17 cellular contexts compared by ENCODE assay signal in the genomic region with DNA sequence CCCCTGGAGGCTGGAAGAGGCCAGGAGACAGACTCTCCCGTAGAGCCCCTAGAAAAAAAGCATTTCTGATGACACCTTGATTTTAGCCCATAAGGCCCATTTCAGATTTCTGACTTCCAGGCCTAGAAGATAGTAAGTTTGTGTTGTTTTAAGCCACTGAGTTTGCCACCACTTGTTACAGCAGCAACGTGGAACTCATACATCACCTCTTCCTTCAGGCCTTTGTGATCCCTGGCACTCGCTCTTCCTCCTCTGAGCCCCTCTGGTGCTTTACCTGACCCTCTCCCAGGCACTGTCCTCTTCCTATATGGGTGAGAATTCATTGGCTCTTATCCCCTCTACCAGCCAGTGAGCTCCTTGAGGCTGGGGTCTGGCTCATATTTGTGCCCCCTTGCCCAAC. TPM values are rescaled to one million over a fixed set of nuclear protein-coding genes. Genes with fewer than 3 reads are reported as not detected.
A peak's percentile ranks its signal among the peaks of the same experiment; 100 is the strongest.
DNase-seq lines count a peak whose midpoint lies in the region; ATAC-seq and TF ChIP-seq lines count a peak whose summit lies in the region.
"Had no signal": no experiment of that assay in that cellular context is flagged by ENCODE, and none has a peak within 500 bp of the region (broad histone marks: within the 10 kb centered on the region; RNA-seq: fewer than 3 reads in every experiment).

No MANE protein-coding gene starts in this region.

- 93% methylated on average over 3 of the region's 3 CpGs for WGBS in SK-N-SH (ENCODE audit: low lambda C conversion rate)

- H3K27ac ChIP-seq in SK-N-SH (ENCODE audit: low read depth in 2 of 2, low read length in 1 of 2), result peak overlapping the region; percentile 85 to 86
- H3K27ac ChIP-seq: 22Rv1, BLaER1, SK-N-MC had no signal

- H3K9ac ChIP-seq in SK-N-SH, result no peak overlapping the region

- POLR2A ChIA-PET in SK-N-SH (lab: Yijun Ruan, JAX), result interaction anchor here (0.9 kb wide), 1 partner anchor 17 kb away, joined by 4 read pairs; no protein-coding TSS in a partner anchor

- no peaks in the 10 kb centered on the region for H3K27me3 ChIP-seq in SK-N-SH (ENCODE audit: insufficient read depth)
- H3K27me3 ChIP-seq: BLaER1 had no signal

- no peaks in the 10 kb centered on the region for H4K20me1 ChIP-seq in SK-N-SH (ENCODE audit: insufficient read depth)
- H4K20me1 ChIP-seq: BLaER1 had no signal

- no peaks in the 10 kb centered on the region for H3K79me2 ChIP-seq in SK-N-SH (ENCODE audit: insufficient read depth)

- no peak for TF ChIP-seq EP300 in SK-N-SH (IDR thresholded peaks at IDR 0.05; ENCODE audit: borderline replicate concordance in 1 of 2, low read depth in 1 of 2, low read length in 1 of 2)

- H2AFZ ChIP-seq in SK-N-SH (ENCODE audit: low read depth), result no peak overlapping the region

- ATAC-seq in SK-N-SH treated with all-trans-retinoic acid at 6 μM for 48 hours (no peak), GM21528 (IDR thresholded peaks at IDR 0.05; ENCODE audit: low FRiP score, unreplicated experiment) (no peak)

- peak overlapping the region in 4 of 5 experiments; percentile 30 to 91 (median 60) for H3K27ac Mint-ChIP-seq in brain
- H3K27ac Mint-ChIP-seq in nephron progenitor cell, result peak overlapping the region; percentile 64
- H3K27ac Mint-ChIP-seq in progenitor cell of endocrine pancreas, result no peak overlapping the region

- peaks cover 17 to 30% of the 10 kb centered on the region in 2 experiments; a peak in 3 of 4 replicates for H3K4me1 ChIP-seq in SK-N-SH (ENCODE audit: control insufficient read depth in 1 of 2, insufficient read depth in 2 of 2, low read depth in 1 of 2, low read length in 1 of 2)

- CTCF ChIA-PET in SK-N-SH (lab: Yijun Ruan, JAX), result interaction anchor here (3.6 to 25.5 kb wide), 6 partner anchors 18 to 225 kb away, joined by 48 to 646 read pairs (median 134); partner anchors contain the start of genes KRT13, KRT15 and KRT19

- H3K36me3 Mint-ChIP-seq in brain (no peaks in the 10 kb centered on the region), nephron progenitor cell (ENCODE audit: low read depth) (peaks cover 3% of the 10 kb centered on the region), progenitor cell of endocrine pancreas (ENCODE audit: insufficient read depth) (no peaks in the 10 kb centered on the region)

- peaks cover 40% of the 10 kb centered on the region for H3K4me1 Mint-ChIP-seq in brain
- peaks cover 78% of the 10 kb centered on the region for H3K4me1 Mint-ChIP-seq in nephron progenitor cell
- peaks cover 35% of the 10 kb centered on the region for H3K4me1 Mint-ChIP-seq in progenitor cell of endocrine pancreas (ENCODE audit: low read depth)

- H3K36me3 ChIP-seq in SK-N-SH (replicated peaks in 1 of 2; ENCODE audit: control insufficient read depth in 1 of 2, insufficient read depth in 2 of 2, low read length in 1 of 2), result no peaks in the 10 kb centered on the region
- H3K36me3 ChIP-seq: BLaER1, HAP-1 had no signal

- no peak overlapping the region for H3K4me2 ChIP-seq in SK-N-SH

- H3K9me3 Mint-ChIP-seq in brain (peaks cover 5 to 14% (median 10%) of the 10 kb centered on the region in 5 experiments), nephron progenitor cell (peaks cover 7% of the 10 kb centered on the region), progenitor cell of endocrine pancreas (ENCODE audit: low read depth) (no peaks in the 10 kb centered on the region)

- H3K27me3 Mint-ChIP-seq in brain (peaks cover 9% of the 10 kb centered on the region), nephron progenitor cell (ENCODE audit: low read depth, poor library complexity) (no peaks in the 10 kb centered on the region), progenitor cell of endocrine pancreas (no peaks in the 10 kb centered on the region)

- TF ChIP-seq CTCF in SK-N-SH (IDR thresholded peaks at IDR 0.05) (no peak), brain (conservative IDR thresholded peaks at IDR 0.05) (no peak), nephron progenitor cell (IDR thresholded peaks at IDR 0.05) (no peak), progenitor cell of endocrine pancreas (IDR thresholded peaks at IDR 0.05; ENCODE audit: unreplicated experiment) (no peak), GM13976 (IDR thresholded peaks at IDR 0.05; ENCODE audit: borderline replicate concordance, control extremely low read depth, extremely low read depth, insufficient read depth, missing control alignments) (no peak)

- H3K9me2 ChIP-seq in SK-N-SH, result no peaks in the 10 kb centered on the region

- DNase-seq in SK-N-SH (no peak), nephron progenitor cell (no peak), progenitor cell of endocrine pancreas (ENCODE audit: low spot score, unreplicated experiment) (no peak), NCI-H524 treated with DMSO at 0.1 percent for 48 hours (lab: John Stamatoyannopoulos, UW) (no peak), GM13976 (ENCODE audit: low spot score) (no peak)
- DNase-seq: DMS 273 treated with DMSO at 0.1 percent for 48 hours, NCI-H2107, NCI-H82 had no signal

- in situ Hi-C loops in GM13976 (cut with MboI; ENCODE audit: low sequenced_read_pairs, unreplicated experiment), result loop anchor here (10.0 kb wide), 2 partner anchors 118 to 642 kb away; no protein-coding TSS in a partner anchor

- TF ChIP-seq RAD21 in SK-N-SH (IDR thresholded peaks at IDR 0.05; ENCODE audit: low read length), result no peak

- H3K9me3 ChIP-seq in SK-N-SH, result no peaks in the 10 kb centered on the region
- H3K9me3 ChIP-seq: BLaER1, HAP-1 had no signal

- H3K4me3 ChIP-seq in SK-N-SH (ENCODE audit: low read depth in 2 of 2, low read length in 1 of 2), result no peak overlapping the region
- H3K4me3 ChIP-seq: BLaER1, HAP-1, SK-N-MC had no signal

- H3K4me3 Mint-ChIP-seq in brain (no peak overlapping the region), nephron progenitor cell (no peak overlapping the region), progenitor cell of endocrine pancreas (ENCODE audit: low read depth) (no peak overlapping the region)

- peaks cover 28% of the 10 kb centered on the region for H3F3A ChIP-seq in SK-N-SH (replicated peaks; ENCODE audit: insufficient read depth)

TF ChIP-seq in SK-N-SH, 30 proteins besides CTCF, POLR2A, EP300 and RAD21 (continues in another document):
- TF ChIP-seq TEAD4 (IDR thresholded peaks at IDR 0.05; ENCODE audit: borderline replicate concordance, insufficient read depth), result no peak
- TF ChIP-seq NRF1 (IDR thresholded peaks at IDR 0.05; ENCODE audit: low read depth, low read length), result no peak
- no peak for TF ChIP-seq MAX (IDR thresholded peaks at IDR 0.05; ENCODE audit: low read depth)
- no peak for TF ChIP-seq FOXJ3 (CRISPR knock-in tag; IDR thresholded peaks at IDR 0.05)

TF ChIP-seq in SK-N-SH treated with all-trans-retinoic acid at 6 μM for 48 hours, 23 proteins besides CTCF, POLR2A, EP300 and RAD21:
- TF ChIP-seq CSDC2 (CRISPR knock-in tag; IDR thresholded peaks at IDR 0.05), result no peak

RNA-seq across cellular contexts. Expression of gene KRT19, which starts 18.7 kb away (rescaled TPM):
- polyA plus RNA-seq in SK-N-SH (2012; rRNA removed), result 1.8 and 2.5 TPM in 2 replicates
- 1.7 and 2.3 TPM in 2 replicates for polyA plus RNA-seq in SK-N-SH (2012; cell fraction: cytosol; rRNA removed)
- 0.88 and 1.5 TPM in 2 replicates for polyA plus RNA-seq in SK-N-SH (2012; cell fraction: nucleus; rRNA removed)
- 42.9 TPM for polyA plus RNA-seq in brain (ENCODE audit: insufficient read depth, low read depth, low replicate concordance)
- total RNA-seq in progenitor cell of endocrine pancreas, result 398 and 429 TPM in 2 replicates
- total RNA-seq: T-helper 1 cell treated with Interleukin-12 subunit alpha and Interleukin-12 subunit beta and Interleukin-4 antibody, amounts not matched to agents 30 ng/mL and 1 ng/mL, for 36 hours had no signal

RNA-seq across cellular contexts. Expression of gene KRT9, which starts 25.0 kb away (rescaled TPM):
- polyA plus RNA-seq in SK-N-SH (2012; rRNA removed), result not detected in 2 replicates
- polyA plus RNA-seq in SK-N-SH (2012; cell fraction: cytosol; rRNA removed), result not detected in 2 replicates
- not detected in 2 replicates for polyA plus RNA-seq in SK-N-SH (2012; cell fraction: nucleus; rRNA removed)
- polyA plus RNA-seq in brain (ENCODE audit: insufficient read depth, low read depth, low replicate concordance), result not detected
- total RNA-seq in progenitor cell of endocrine pancreas, result not detected in 2 replicates
- total RNA-seq: HT-29; T-helper 1 cell treated with Interleukin-12 subunit alpha and Interleukin-12 subunit beta and Interleukin-4 antibody, amounts not matched to agents 30 ng/mL and 1 ng/mL, for 36 hours had no signal

RNA-seq across cellular contexts. Expression of gene KRT15, which starts 28.1 kb away (rescaled TPM):
- polyA plus RNA-seq in SK-N-SH (2012; rRNA removed) (16.9 and 17.0 TPM in 2 replicates), brain (ENCODE audit: insufficient read depth, low read depth, low replicate concordance) (2.3 TPM)
- 9.7 and 12.7 TPM in 2 replicates for polyA plus RNA-seq in SK-N-SH (2012; cell fraction: cytosol; rRNA removed)
- 33.8 and 36.0 TPM in 2 replicates for polyA plus RNA-seq in SK-N-SH (2012; cell fraction: nucleus; rRNA removed)
- total RNA-seq in progenitor cell of endocrine pancreas, result 2.9 TPM in 2 replicates
- total RNA-seq: T-helper 1 cell treated with Interleukin-12 subunit alpha and Interleukin-12 subunit beta and Interleukin-4 antibody, amounts not matched to agents 30 ng/mL and 1 ng/mL, for 36 hours had no signal

RNA-seq across cellular contexts. Expression of gene KRT14, which starts 39.9 kb away (rescaled TPM):
- polyA plus RNA-seq in SK-N-SH (2012; rRNA removed) (not detected in 2 replicates), brain (ENCODE audit: insufficient read depth, low read depth, low replicate concordance) (not detected)
- polyA plus RNA-seq in SK-N-SH (2012; cell fraction: cytosol; rRNA removed), result not detected in 2 replicates
- polyA plus RNA-seq in SK-N-SH (2012; cell fraction: nucleus; rRNA removed), result 0.04 TPM in 1 of 2 replicates, not detected in the other
- not detected in 2 replicates for total RNA-seq in progenitor cell of endocrine pancreas
- total RNA-seq: HT-29; T-helper 1 cell treated with Interleukin-12 subunit alpha and Interleukin-12 subunit beta and Interleukin-4 antibody, amounts not matched to agents 30 ng/mL and 1 ng/mL, for 36 hours had no signal

RNA-seq across cellular contexts. Expression of gene KRT13, which starts 41.4 kb away (rescaled TPM):
- polyA plus RNA-seq in SK-N-SH (2012; rRNA removed) (0.39 and 0.67 TPM in 2 replicates), brain (ENCODE audit: insufficient read depth, low read depth, low replicate concordance) (not detected)
- polyA plus RNA-seq in SK-N-SH (2012; cell fraction: cytosol; rRNA removed), result 0.06 and 0.37 TPM in 2 replicates
- 1.3 TPM in 2 replicates for polyA plus RNA-seq in SK-N-SH (2012; cell fraction: nucleus; rRNA removed)
- not detected in 2 replicates for total RNA-seq in progenitor cell of endocrine pancreas
- total RNA-seq: T-helper 1 cell treated with Interleukin-12 subunit alpha and Interleukin-12 subunit beta and Interleukin-4 antibody, amounts not matched to agents 30 ng/mL and 1 ng/mL, for 36 hours had no signal

Comparison
In these comparisons a context has a peak if more than half of its experiments do, and no peak if none do; other contexts are left out.
1. RNA of gene KRT19, which starts 18.7 kb away (polyA plus RNA-seq): 42.9 TPM in brain (single experiment); 0.88 to 2.5 TPM in SK-N-SH; every median in the first group is over 10 times any median in the second.